ENCODE assay signal across 1 cellular context in genomic region chr11:66857234-66857926, GRCh38.
TF ChIP-seq lines count a peak whose summit lies in the region.

No MANE protein-coding gene starts in this region.

TF ChIP-seq in K562, 482 proteins besides CTCF, POLR2A, EP300 and RAD21 (continues in another document):
- TF ChIP-seq, protein P1, sequence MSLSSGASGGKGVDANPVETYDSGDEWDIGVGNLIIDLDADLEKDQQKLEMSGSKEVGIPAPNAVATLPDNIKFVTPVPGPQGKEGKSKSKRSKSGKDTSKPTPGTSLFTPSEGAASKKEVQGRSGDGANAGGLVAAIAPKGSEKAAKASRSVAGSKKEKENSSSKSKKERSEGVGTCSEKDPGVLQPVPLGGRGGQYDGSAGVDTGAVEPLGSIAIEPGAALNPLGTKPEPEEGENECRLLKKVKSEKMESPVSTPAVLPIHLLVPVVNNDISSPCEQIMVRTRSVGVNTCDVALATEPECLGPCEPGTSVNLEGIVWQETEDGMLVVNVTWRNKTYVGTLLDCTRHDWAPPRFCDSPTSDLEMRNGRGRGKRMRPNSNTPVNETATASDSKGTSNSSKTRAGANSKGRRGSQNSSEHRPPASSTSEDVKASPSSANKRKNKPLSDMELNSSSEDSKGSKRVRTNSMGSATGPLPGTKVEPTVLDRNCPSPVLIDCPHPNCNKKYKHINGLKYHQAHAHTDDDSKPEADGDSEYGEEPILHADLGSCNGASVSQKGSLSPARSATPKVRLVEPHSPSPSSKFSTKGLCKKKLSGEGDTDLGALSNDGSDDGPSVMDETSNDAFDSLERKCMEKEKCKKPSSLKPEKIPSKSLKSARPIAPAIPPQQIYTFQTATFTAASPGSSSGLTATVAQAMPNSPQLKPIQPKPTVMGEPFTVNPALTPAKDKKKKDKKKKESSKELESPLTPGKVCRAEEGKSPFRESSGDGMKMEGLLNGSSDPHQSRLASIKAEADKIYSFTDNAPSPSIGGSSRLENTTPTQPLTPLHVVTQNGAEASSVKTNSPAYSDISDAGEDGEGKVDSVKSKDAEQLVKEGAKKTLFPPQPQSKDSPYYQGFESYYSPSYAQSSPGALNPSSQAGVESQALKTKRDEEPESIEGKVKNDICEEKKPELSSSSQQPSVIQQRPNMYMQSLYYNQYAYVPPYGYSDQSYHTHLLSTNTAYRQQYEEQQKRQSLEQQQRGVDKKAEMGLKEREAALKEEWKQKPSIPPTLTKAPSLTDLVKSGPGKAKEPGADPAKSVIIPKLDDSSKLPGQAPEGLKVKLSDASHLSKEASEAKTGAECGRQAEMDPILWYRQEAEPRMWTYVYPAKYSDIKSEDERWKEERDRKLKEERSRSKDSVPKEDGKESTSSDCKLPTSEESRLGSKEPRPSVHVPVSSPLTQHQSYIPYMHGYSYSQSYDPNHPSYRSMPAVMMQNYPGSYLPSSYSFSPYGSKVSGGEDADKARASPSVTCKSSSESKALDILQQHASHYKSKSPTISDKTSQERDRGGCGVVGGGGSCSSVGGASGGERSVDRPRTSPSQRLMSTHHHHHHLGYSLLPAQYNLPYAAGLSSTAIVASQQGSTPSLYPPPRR (CRISPR knock-in tag; IDR thresholded peaks at IDR 0.05; ENCODE audit: borderline replicate concordance) = no peak
- no peak for TF ChIP-seq TBP (optimal IDR thresholded peaks at IDR 0.05; ENCODE audit: low read depth, low read length)
- no peak for TF ChIP-seq SMC3 (conservative IDR thresholded peaks at IDR 0.05; ENCODE audit: insufficient read depth, low read depth, low read length)
- TF ChIP-seq ZNF239 (CRISPR knock-in tag; IDR thresholded peaks at IDR 0.05) = no peak
- no peak for TF ChIP-seq BRF2 (IDR thresholded peaks at IDR 0.05; ENCODE audit: borderline replicate concordance, insufficient read depth, insufficient read length)
- TF ChIP-seq ZC3H4 (CRISPR knock-in tag; IDR thresholded peaks at IDR 0.05; ENCODE audit: borderline replicate concordance) = 0 out of 2 replicates have a peak, but pooled peaks have one; percentile 20
- no peak for TF ChIP-seq MCM7 (IDR thresholded peaks at IDR 0.05)
- TF ChIP-seq E2F6 (IDR thresholded peaks at IDR 0.05; ENCODE audit: borderline replicate concordance in 1 of 2, extremely low read depth in 1 of 2, insufficient read depth in 1 of 2, insufficient read length in 1 of 2, low read depth in 1 of 2, low read length in 1 of 2, poor library complexity in 1 of 2, severe bottlenecking in 1 of 2) = peak in 1 of 2 experiments; percentile 7
- no peak for TF ChIP-seq ZNF830 (CRISPR knock-in tag; IDR thresholded peaks at IDR 0.05)
- TF ChIP-seq BMI1 (IDR thresholded peaks at IDR 0.05; ENCODE audit: low read length) = no peak
- TF ChIP-seq ZNF23 (CRISPR knock-in tag; IDR thresholded peaks at IDR 0.05) = no peak
- TF ChIP-seq OTX1 (CRISPR knock-in tag; IDR thresholded peaks at IDR 0.05) = no peak
- peak; percentile 40; the same call in 1 of the 2 replicates for TF ChIP-seq ZFX (CRISPR knock-in tag; IDR thresholded peaks at IDR 0.05)
- TF ChIP-seq ZNF24 (IDR thresholded peaks at IDR 0.05) = no peak
- TF ChIP-seq GATA2 (CRISPR knock-in tag; IDR thresholded peaks at IDR 0.05) = no peak
- TF ChIP-seq ID3 (CRISPR knock-in tag; IDR thresholded peaks at IDR 0.05) = no peak
- TF ChIP-seq ID3 (tag; IDR thresholded peaks at IDR 0.05) = no peak
- TF ChIP-seq, protein P2, sequence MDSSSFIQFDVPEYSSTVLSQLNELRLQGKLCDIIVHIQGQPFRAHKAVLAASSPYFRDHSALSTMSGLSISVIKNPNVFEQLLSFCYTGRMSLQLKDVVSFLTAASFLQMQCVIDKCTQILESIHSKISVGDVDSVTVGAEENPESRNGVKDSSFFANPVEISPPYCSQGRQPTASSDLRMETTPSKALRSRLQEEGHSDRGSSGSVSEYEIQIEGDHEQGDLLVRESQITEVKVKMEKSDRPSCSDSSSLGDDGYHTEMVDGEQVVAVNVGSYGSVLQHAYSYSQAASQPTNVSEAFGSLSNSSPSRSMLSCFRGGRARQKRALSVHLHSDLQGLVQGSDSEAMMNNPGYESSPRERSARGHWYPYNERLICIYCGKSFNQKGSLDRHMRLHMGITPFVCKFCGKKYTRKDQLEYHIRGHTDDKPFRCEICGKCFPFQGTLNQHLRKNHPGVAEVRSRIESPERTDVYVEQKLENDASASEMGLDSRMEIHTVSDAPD (CRISPR knock-in tag; IDR thresholded peaks at IDR 0.05) = no peak
- 0 out of 2 replicates have a peak, but pooled peaks have one; percentile 41 for TF ChIP-seq ZKSCAN1 (IDR thresholded peaks at IDR 0.05; ENCODE audit: low read depth, low read length)
- peak; percentile 29 for TF ChIP-seq RBM22 (IDR thresholded peaks at IDR 0.05; ENCODE audit: low read depth, low read length, poor library complexity, severe bottlenecking)
- no peak for TF ChIP-seq ZNF644 (tag; IDR thresholded peaks at IDR 0.05; ENCODE audit: low read depth)
- TF ChIP-seq HNRNPL (IDR thresholded peaks at IDR 0.05; ENCODE audit: low read depth, low read length) = 0 out of 2 replicates have a peak, but pooled peaks have one; percentile 49
- no peak for TF ChIP-seq GTF2F1 (IDR thresholded peaks at IDR 0.05; ENCODE audit: low read depth, low read length)
- no peak for TF ChIP-seq KDM5B (IDR thresholded peaks at IDR 0.05; ENCODE audit: insufficient replicate concordance, low read depth, low read length)
- TF ChIP-seq POLR2G (IDR thresholded peaks at IDR 0.05; ENCODE audit: low read depth, low read length) = peak; percentile 36; the same call in 1 of the 2 replicates
- no peak for TF ChIP-seq CHD7 (IDR thresholded peaks at IDR 0.05; ENCODE audit: low read depth, low read length)
- no peak for TF ChIP-seq CBFA2T2 (conservative IDR thresholded peaks at IDR 0.05)
- TF ChIP-seq SUPT5H (IDR thresholded peaks at IDR 0.05) = 0 out of 2 replicates have a peak, but pooled peaks have one; percentile 22
- no peak for TF ChIP-seq HDAC2 (IDR thresholded peaks at IDR 0.05)
- peak; percentile 22 for TF ChIP-seq RBFOX2 (IDR thresholded peaks at IDR 0.05; ENCODE audit: low read depth, low read length)
- TF ChIP-seq ZNF717 (CRISPR knock-in tag; IDR thresholded peaks at IDR 0.05) = no peak
- no peak for TF ChIP-seq ZSCAN29 (IDR thresholded peaks at IDR 0.05)
- TF ChIP-seq RHOXF2B (CRISPR knock-in tag; conservative IDR thresholded peaks at IDR 0.05) = no peak
